ENCODE assay signal across 1 cellular context in genomic region chr17:64540118-64540776, GRCh38.
TF ChIP-seq lines count a peak whose summit lies in the region.

No MANE protein-coding gene starts in this region.

TF ChIP-seq in H1, 55 proteins besides CTCF, POLR2A, EP300 and RAD21:
- TF ChIP-seq EGR1 (IDR thresholded peaks at IDR 0.05; ENCODE audit: borderline replicate concordance, low read depth, low read length) (no peak), HDAC2 (IDR thresholded peaks at IDR 0.05; ENCODE audit: borderline replicate concordance in 1 of 2, low read depth in 2 of 2, low read length in 2 of 2) (no peak), BRCA1 (IDR thresholded peaks at IDR 0.05; ENCODE audit: low read depth, low read length) (no peak), YY1 (IDR thresholded peaks at IDR 0.05; ENCODE audit: low read depth, low read length) (no peak), TAF1 (IDR thresholded peaks at IDR 0.05; ENCODE audit: low read depth, low read length) (no peak), TCF12 (IDR thresholded peaks at IDR 0.05; ENCODE audit: low read depth, low read length) (no peak), POLR2AphosphoS5 (IDR thresholded peaks at IDR 0.05; ENCODE audit: low read depth, low read length) (0 out of 2 replicates have a peak, but pooled peaks have one; percentile 29)
